8 cellular contexts compared by ENCODE assay signal in genomic region chr3:184361532-184361931, GRCh38. TPM values are rescaled to one million over a fixed set of nuclear protein-coding genes. Genes with fewer than 3 reads are reported as not detected.
A peak's percentile ranks its signal among the peaks of the same experiment; 100 is the strongest.
DNase-seq lines count a peak whose midpoint lies in the region; ATAC-seq and TF ChIP-seq lines count a peak whose summit lies in the region.

Gene CLCN2, minus strand, starts transcription at chr3:184361605. Its CDS starts 126 bp downstream, at chr3:184361479.
Gene POLR2H, plus strand, starts transcription at chr3:184361710. Its CDS starts 1,783 bp downstream, at chr3:184363493.

- peak; percentile 77 to 80 for TF ChIP-seq POLR2A in gastrocnemius medialis (IDR thresholded peaks at IDR 0.05)

- peaks cover 14 to 39% (median 24%) of the 10 kb centered on the region in 4 donors for H3K4me1 Mint-ChIP-seq in CD4-positive, alpha-beta memory T cell

- peaks cover 22% of the 10 kb centered on the region for H3K4me1 ChIP-seq in CD4-positive, alpha-beta memory T cell (ENCODE audit: insufficient read depth, low read length)
- H3K4me1 ChIP-seq in iPS-15b (ENCODE audit: control insufficient read depth, insufficient read depth, low read length), result peaks cover 15% of the 10 kb centered on the region
- peaks cover 17 to 23% of the 10 kb centered on the region in 2 donors for H3K4me1 ChIP-seq in gastrocnemius medialis

- in situ Hi-C loops in SK-MEL-5 (cut with HindIII; ENCODE audit: low pct_unique_long_range_greater_than_20kb, low sequenced_read_pairs) (loop anchor here (25.0 kb wide), 1 partner anchor 176 kb away; no protein-coding TSS in a partner anchor), gastrocnemius medialis (cut with MboI; ENCODE audit: low sequenced_read_pairs in 4 of 4) (loop anchor here in 3 of 4 donors (25.0 kb wide), 3 partner anchors 401 to 451 kb away; partner anchors contain the start of gene VPS8 (in 1 of the 3))

- peaks cover 6 to 23% of the 10 kb centered on the region in 2 donors for H3K36me3 Mint-ChIP-seq in CD4-positive, alpha-beta memory T cell

- no peaks in the 10 kb centered on the region for H3K27me3 ChIP-seq in CD4-positive, alpha-beta memory T cell (ENCODE audit: insufficient read depth, low read length)
- H3K27me3 ChIP-seq in iPS-15b (ENCODE audit: control insufficient read depth, insufficient read depth, low read length) (peaks cover 32% of the 10 kb centered on the region), gastrocnemius medialis (no peaks in the 10 kb centered on the region)

- peak within 1 kb of the TSS; percentile 77 to 99 (median 94) for H3K27ac Mint-ChIP-seq in CD4-positive, alpha-beta memory T cell

- peak within 1 kb of the TSS; percentile 81 to 92 for H3K4me3 ChIP-seq in CD4-positive, alpha-beta memory T cell (ENCODE audit: low read length in 2 of 2)
- H3K4me3 ChIP-seq in iPS-15b (ENCODE audit: low read depth, low read length) (peak within 1 kb of the TSS; percentile 95), gastrocnemius medialis (peak within 1 kb of the TSS; percentile 58 to 94 (median 76))

- DNase-seq in CD4-positive, alpha-beta memory T cell, result peak in 3 of 5 donors; percentile 36 to 55 (median 43)
- peak; percentile 45 for DNase-seq in HPDE6-E6E7 (ENCODE audit: extremely low spot score)
- DNase-seq in SK-MEL-5 (ENCODE audit: low read depth, low spot score), result peak; percentile 41
- DNase-seq in astrocyte of the hippocampus (ENCODE audit: low read depth, low spot score), result peak; percentile 85
- DNase-seq in gastrocnemius medialis, result no peak

- H3K4me3 Mint-ChIP-seq in CD4-positive, alpha-beta memory T cell, result peak within 1 kb of the TSS; percentile 90 to 99 (median 96)

- H3K27me3 Mint-ChIP-seq in CD4-positive, alpha-beta memory T cell, result no peaks in the 10 kb centered on the region

- POLR2A ChIA-PET in CD4-positive, alpha-beta memory T cell (lab: Charles Lee; ENCODE audit: partially characterized antibody), result interaction anchor here (0.5 to 2.3 kb wide), 13 partner anchors 13 to 226 kb away, joined by 3 to 10 read pairs (median 4); partner anchors contain the start of genes ABCF3, AP2M1, EEF1AKMT4 and EIF2B5

- H3K9me3 Mint-ChIP-seq in CD4-positive, alpha-beta memory T cell, result peaks cover 0 to 2% (median 0%) of the 10 kb centered on the region in 8 donors

- CTCF ChIA-PET in CD4-positive, alpha-beta memory T cell (lab: Charles Lee; ENCODE audit: partially characterized antibody), result interaction anchor here (1.2 to 5.6 kb wide), 6 partner anchors 9 to 200 kb away, joined by 3 to 29 read pairs (median 4); partner anchors contain the start of genes EEF1AKMT4 and EPHB3

- no peaks in the 10 kb centered on the region for H3K9me3 ChIP-seq in CD4-positive, alpha-beta memory T cell (ENCODE audit: control insufficient read depth in 1 of 2, low read length in 2 of 2)
- H3K9me3 ChIP-seq in iPS-15b (ENCODE audit: control insufficient read depth, insufficient read depth, low read length) (no peaks in the 10 kb centered on the region), gastrocnemius medialis (no peaks in the 10 kb centered on the region)

- intact Hi-C loops in CD4-positive, alpha-beta memory T cell (cut with micrococcal nuclease), result loop anchor here (5.0 kb wide), 3 partner anchors 56 to 451 kb away; partner anchors contain the start of genes ABCF3 and VPS8
- intact Hi-C loops in gastrocnemius medialis (cut with DNase I; ENCODE audit: low total_unique reads), result loop anchor here (5.0 to 10.0 kb wide), 2 partner anchors 174 to 413 kb away; partner anchors contain the start of gene ABCF3

- peaks cover 4% of the 10 kb centered on the region for H3K36me3 ChIP-seq in CD4-positive, alpha-beta memory T cell (ENCODE audit: insufficient read depth, low read length)
- peaks cover 16% of the 10 kb centered on the region for H3K36me3 ChIP-seq in iPS-15b (ENCODE audit: control insufficient read depth, insufficient read depth, low read length)
- peaks cover 0 to 10% of the 10 kb centered on the region in 2 donors for H3K36me3 ChIP-seq in gastrocnemius medialis

- H3K27ac ChIP-seq in CD4-positive, alpha-beta memory T cell (ENCODE audit: low read depth, low read length), result peak within 1 kb of the TSS; percentile 75
- peak within 1 kb of the TSS; percentile 91 to 100 (median 95) for H3K27ac ChIP-seq in gastrocnemius medialis

- ATAC-seq in GM19351 (IDR thresholded peaks at IDR 0.05; ENCODE audit: unreplicated experiment), result peak; percentile 33
- ATAC-seq in gastrocnemius medialis, result peak; percentile 24 to 38
- ATAC-seq in GM18517 (IDR thresholded peaks at IDR 0.05; ENCODE audit: unreplicated experiment), result no peak

- TF ChIP-seq CTCF in gastrocnemius medialis (IDR thresholded peaks at IDR 0.05 in 4 of 5, conservative IDR thresholded peaks at IDR 0.05 in 1 of 5), result no peak

- H3K9ac ChIP-seq in iPS-15b (ENCODE audit: low read depth, low read length), result peak within 1 kb of the TSS; percentile 37

RNA-seq across cellular contexts. Expression of gene CLCN2, which starts in this region (rescaled TPM):
- total RNA-seq in CD4-positive, alpha-beta memory T cell, result 1 to 10 TPM; 3.8 to 5.4 TPM
- under 1 TPM; 0.24 to 0.29 TPM for polyA plus RNA-seq in CD4-positive, alpha-beta memory T cell
- 5.7 and 5.9 TPM in 2 replicates for total RNA-seq in SK-MEL-5 (2014; rRNA removed; shearing (Covaris generic))
- 9.3 and 12.9 TPM in 2 replicates for polyA plus RNA-seq in SK-MEL-5 (2015; cell fraction: cytosol; rRNA removed)
- 47.1 and 73.2 TPM in 2 replicates for polyA plus RNA-seq in SK-MEL-5 (2015; cell fraction: nucleus; rRNA removed)
- 1 to 10 TPM in 2 of 4 donors, under 1 TPM in 2; 0.62 to 1.2 (median 0.92) TPM for total RNA-seq in gastrocnemius medialis

RNA-seq across cellular contexts. Expression of gene POLR2H, which starts in this region (rescaled TPM):
- 10 to 100 TPM; 61.3 to 66.1 TPM for total RNA-seq in CD4-positive, alpha-beta memory T cell
- polyA plus RNA-seq in CD4-positive, alpha-beta memory T cell, result 10 to 100 TPM; 56.6 to 58.8 TPM
- total RNA-seq in SK-MEL-5 (2014; rRNA removed; shearing (Covaris generic)), result 131 and 144 TPM in 2 replicates
- polyA plus RNA-seq in SK-MEL-5 (2015; cell fraction: cytosol; rRNA removed), result 99.9 and 135 TPM in 2 replicates
- 210 and 223 TPM in 2 replicates for polyA plus RNA-seq in SK-MEL-5 (2015; cell fraction: nucleus; rRNA removed)
- total RNA-seq in gastrocnemius medialis, result 10 to 100 TPM; 45.5 to 87.7 (median 53.0) TPM

Comparison
In these comparisons a context has a peak if more than half of its experiments do, and no peak if none do; other contexts are left out.
1. DNase-seq: peak in CD4-positive, alpha-beta memory T cell (3 of 5), HPDE6-E6E7 (single experiment), SK-MEL-5 (single experiment) and astrocyte of the hippocampus (single experiment); none in gastrocnemius medialis (0 of 2).
2. Peak in every context shown above with its lines, with median percentiles within 50 percentile points of each other: H3K4me3 ChIP-seq.